ENCODE assay signal across 3 cellular contexts in genomic region chr2:72548081-72548764, GRCh38.
TF ChIP-seq lines count a peak whose summit lies in the region.

No MANE protein-coding gene starts in this region.

TF ChIP-seq in A549, 52 proteins besides CTCF, POLR2A, EP300 and RAD21 (continued from another document):
- TF ChIP-seq KDM1A (IDR thresholded peaks at IDR 0.05; ENCODE audit: low read depth) (no peak), CHD4 (IDR thresholded peaks at IDR 0.05; ENCODE audit: borderline replicate concordance) (no peak), HES2 (IDR thresholded peaks at IDR 0.05) (no peak), CEBPB (IDR thresholded peaks at IDR 0.05) (peak in 1 of 2 experiments; percentile 45; a peak in 2 of 4 replicates)
TF ChIP-seq in A549: peak in this region for 2.

TF ChIP-seq in IMR-90, 13 proteins besides CTCF, POLR2A, EP300 and RAD21 (continued from another document):
- TF ChIP-seq MAZ (IDR thresholded peaks at IDR 0.05; ENCODE audit: borderline replicate concordance, low read depth, low read length): no peak

TF ChIP-seq in endothelial cell of umbilical vein, 7 proteins besides CTCF, POLR2A, EP300 and RAD21 (continued from another document):
- TF ChIP-seq POLR2AphosphoS5 (IDR thresholded peaks at IDR 0.05; ENCODE audit: insufficient read depth, low read depth, low read length): peak; percentile 63
- no peak for TF ChIP-seq MAX (IDR thresholded peaks at IDR 0.05; ENCODE audit: insufficient read depth, insufficient read length)
- TF ChIP-seq FOS (IDR thresholded peaks at IDR 0.05; ENCODE audit: borderline replicate concordance, insufficient read depth, low read length): peak; percentile 13
- peak; percentile 93 for TF ChIP-seq GATA2 (IDR thresholded peaks at IDR 0.05; ENCODE audit: insufficient read depth, insufficient read length, low read depth, low read length)
- TF ChIP-seq EZH2 (IDR thresholded peaks at IDR 0.05; ENCODE audit: borderline replicate concordance, low read depth, low read length, severe bottlenecking): no peak
- TF ChIP-seq JUN (IDR thresholded peaks at IDR 0.05; ENCODE audit: borderline replicate concordance, insufficient read depth, insufficient read length, low read depth): no peak
